In genomic region chr6:24439858-24440539, GRCh38 we compare ENCODE assay signal across 28 cellular contexts. TPM values are rescaled to one million over a fixed set of nuclear protein-coding genes. Genes with fewer than 3 reads are reported as not detected.
A peak's percentile ranks its signal among the peaks of the same experiment; 100 is the strongest.
DNase-seq lines count a peak whose midpoint lies in the region; ATAC-seq, FAIRE-seq and TF ChIP-seq lines count a peak whose summit lies in the region.
"Had no signal": no experiment of that assay in that cellular context is flagged by ENCODE, and none has a peak within 500 bp of the region (broad histone marks: within the 10 kb centered on the region; RNA-seq: fewer than 3 reads in every experiment).

No MANE protein-coding gene starts in this region.

- H3K4me3 ChIP-seq in HepG2 (replicated peaks in 1 of 3; ENCODE audit: insufficient read depth in 1 of 3, low read depth in 2 of 3, low read length in 3 of 3) (no peak overlapping the region), right lobe of liver (no peak overlapping the region), KMS-11 (IDR thresholded peaks at IDR 0.05; ENCODE audit: insufficient read depth, low read depth, low read length) (no peak overlapping the region), GM12878 (no peak overlapping the region)
- H3K4me3 ChIP-seq: BLaER1 had no signal

- CTCF ChIA-PET in HepG2 (lab: Yijun Ruan, JAX; ENCODE audit: low intra/inter-chr PET ratio, low total read pairs) = no interaction called here
- CTCF ChIA-PET in GM12878 (lab: Yijun Ruan, JAX) = interaction anchor here (1.2 to 3.2 kb wide), 2 partner anchors 8 to 10 kb away, joined by 3 to 13 read pairs; no protein-coding TSS in a partner anchor

- no peaks in the 10 kb centered on the region for H3K36me3 Mint-ChIP-seq in activated T-helper 1 cell treated with anti-CD3 and anti-CD28 coated beads, Interleukin-12 subunit alpha, Interleukin-12 subunit beta, Interleukin-2, Interleukin-4 antibody, amounts not matched to agents 30 ng/mL and 10 ng/mL and 1 ng/mL, durations not matched to agents 14 hours and 24 hours and 36 hours (ENCODE audit: low read depth)

- no peaks in the 10 kb centered on the region for H4K20me1 ChIP-seq in HepG2 (ENCODE audit: insufficient read depth, low read length)
- no peaks in the 10 kb centered on the region for H4K20me1 ChIP-seq in KMS-11 (ENCODE audit: insufficient read depth)
- no peaks in the 10 kb centered on the region for H4K20me1 ChIP-seq in GM12878 (ENCODE audit: control insufficient read depth, insufficient read depth)
- H4K20me1 ChIP-seq: BLaER1 had no signal

- no peak overlapping the region for H3K27ac Mint-ChIP-seq in activated T-helper 1 cell treated with anti-CD3 and anti-CD28 coated beads, Interleukin-12 subunit alpha, Interleukin-12 subunit beta, Interleukin-2, Interleukin-4 antibody, amounts not matched to agents 30 ng/mL and 10 ng/mL and 1 ng/mL, durations not matched to agents 14 hours and 24 hours and 36 hours
- H3K27ac Mint-ChIP-seq: T-helper 2 cell treated with Interferon-gamma antibody and Interleukin-4, amounts not matched to agents 5 μg/mL and 100 μg/mL, for 36 hours had no signal

- H3K9me3 ChIP-seq in HepG2 (ENCODE audit: low read length) (no peaks in the 10 kb centered on the region), right lobe of liver (no peaks in the 10 kb centered on the region), GM12878 (replicated peaks; ENCODE audit: control insufficient read depth, insufficient read depth, low read length) (no peaks in the 10 kb centered on the region)
- H3K9me3 ChIP-seq: BLaER1 had no signal

- 100% methylated on average over 3 of the region's 3 CpGs for WGBS in HepG2 (ENCODE audit: low lambda C conversion rate)
- 94% methylated on average over 3 of the region's 3 CpGs for WGBS in right lobe of liver (ENCODE audit: insufficient coverage, low coverage, low lambda C conversion rate, missing lambda C conversion rate)
- 72% methylated on average over 3 of the region's 3 CpGs for WGBS in GM12878 (ENCODE audit: insufficient coverage, insufficient replicate concordance, low lambda C conversion rate, missing lambda C conversion rate)

- peaks cover 5% of the 10 kb centered on the region for H3K4me1 Mint-ChIP-seq in activated T-helper 1 cell treated with anti-CD3 and anti-CD28 coated beads, Interleukin-12 subunit alpha, Interleukin-12 subunit beta, Interleukin-2, Interleukin-4 antibody, amounts not matched to agents 30 ng/mL and 10 ng/mL and 1 ng/mL, durations not matched to agents 14 hours and 24 hours and 36 hours (ENCODE audit: low read depth)

- H3K4me3 Mint-ChIP-seq in activated T-helper 1 cell treated with anti-CD3 and anti-CD28 coated beads, Interleukin-12 subunit alpha, Interleukin-12 subunit beta, Interleukin-2, Interleukin-4 antibody, amounts not matched to agents 30 ng/mL and 10 ng/mL and 1 ng/mL, durations not matched to agents 14 hours and 24 hours and 36 hours = no peak overlapping the region
- H3K4me3 Mint-ChIP-seq: CD4-positive, CD25-positive, alpha-beta regulatory T cell; T-helper 2 cell treated with Interferon-gamma antibody and Interleukin-4, amounts not matched to agents 5 μg/mL and 100 μg/mL, for 36 hours had no signal

- TF ChIP-seq RAD21 in HepG2 (CRISPR knock-in tag; IDR thresholded peaks at IDR 0.05) (no peak), GM12878 (IDR thresholded peaks at IDR 0.05; ENCODE audit: insufficient read depth, low read depth, low read length) (no peak)

- POLR2A ChIA-PET in HepG2 (lab: Yijun Ruan, JAX) (no interaction called here), GM12878 (lab: Charles Lee) (no interaction called here)

- TF ChIP-seq EP300 in HepG2 (IDR thresholded peaks at IDR 0.05; ENCODE audit: low read depth in 2 of 2, low read length in 2 of 2) = no peak
- TF ChIP-seq EP300 in HepG2 (CRISPR knock-in tag; IDR thresholded peaks at IDR 0.05; ENCODE audit: borderline replicate concordance) = no peak
- no peak for TF ChIP-seq EP300 in GM12878 (IDR thresholded peaks at IDR 0.05; ENCODE audit: borderline replicate concordance in 1 of 2, control insufficient read depth in 1 of 2, low read depth in 2 of 2, low read length in 2 of 2)

- RAD21 ChIA-PET in GM12878 (lab: Charles Lee; ENCODE audit: unreplicated experiment) = no interaction called here

- H3K4me2 ChIP-seq in HepG2 (ENCODE audit: low read depth, low read length) (no peak overlapping the region), KMS-11 (peak overlapping the region; percentile 27), GM12878 (ENCODE audit: control insufficient read depth, insufficient read depth) (no peak overlapping the region)
- H3K4me2 ChIP-seq: BLaER1 had no signal

- H3K27me3 Mint-ChIP-seq in activated T-helper 1 cell treated with anti-CD3 and anti-CD28 coated beads, Interleukin-12 subunit alpha, Interleukin-12 subunit beta, Interleukin-2, Interleukin-4 antibody, amounts not matched to agents 30 ng/mL and 10 ng/mL and 1 ng/mL, durations not matched to agents 14 hours and 24 hours and 36 hours (ENCODE audit: insufficient read depth) = no peaks in the 10 kb centered on the region
- H3K27me3 Mint-ChIP-seq: CD4-positive, CD25-positive, alpha-beta regulatory T cell had no signal

- FAIRE-seq in HepG2 (lab: Jason Lieb, UNC) (no peak), GM12878 (lab: Jason Lieb, UNC) (no peak), urothelium cell line (lab: Jason Lieb, UNC) (no peak)
- FAIRE-seq: A204.1 had no signal

- no peak for DNase-seq in HepG2 (ENCODE audit: low spot score)
- no peak for DNase-seq in right lobe of liver
- DNase-seq in GM12878 (ENCODE audit: low read depth, low spot score) = no peak
- DNase-seq in urothelium cell line (ENCODE audit: low spot score) = peak; percentile 23
- DNase-seq in GM03348 (ENCODE audit: low spot score) = no peak
- no peak for DNase-seq in activated T-helper 1 cell treated with anti-CD3 and anti-CD28 coated beads, Interleukin-12 subunit alpha, Interleukin-12 subunit beta, Interleukin-2, Interleukin-4 antibody, amounts not matched to agents 30 ng/mL and 10 ng/mL and 1 ng/mL, durations not matched to agents 14 hours and 24 hours and 36 hours (ENCODE audit: low spot score)
- DNase-seq: CD4-positive, CD25-positive, alpha-beta regulatory T cell; DMS153; KBM-7; NCI-H1048; NCI-H1417; NCI-H1694; NCI-H2029 treated with DMSO at 0.1 percent for 48 hours; NCI-H2171; NCI-H226; NCI-H510A; NCI-H774; NK-92 treated with Interleukin-12 subunit alpha and Interleukin-12 subunit beta, amount 100 ng/mL, for 24 hours; SHP77; T-helper 1 cell had no signal

- no peak for ATAC-seq in HepG2
- ATAC-seq in right lobe of liver = no peak
- ATAC-seq in GM12878 = no peak
- ATAC-seq in GM18498 (IDR thresholded peaks at IDR 0.05; ENCODE audit: unreplicated experiment) = no peak
- ATAC-seq: HCT116 had no signal

- H3K36me3 ChIP-seq in HepG2 (replicated peaks in 1 of 2; ENCODE audit: control insufficient read depth in 1 of 2, insufficient read depth in 2 of 2, low read length in 2 of 2) = peaks cover 0 to 3% of the 10 kb centered on the region in 2 experiments; a peak in 1 of 5 replicates
- H3K36me3 ChIP-seq in right lobe of liver = peaks cover 0 to 74% (median 4%) of the 10 kb centered on the region in 4 donors
- no peaks in the 10 kb centered on the region for H3K36me3 ChIP-seq in KMS-11 (ENCODE audit: insufficient read depth)
- no peaks in the 10 kb centered on the region for H3K36me3 ChIP-seq in GM12878 (ENCODE audit: control insufficient read depth in 2 of 2, insufficient read depth in 2 of 2, low read length in 1 of 2)
- H3K36me3 ChIP-seq: BLaER1 had no signal

- peaks cover 5% of the 10 kb centered on the region; the same call in 1 of the 2 replicates for H3K4me1 ChIP-seq in HepG2 (ENCODE audit: insufficient read depth, low read length)
- H3K4me1 ChIP-seq in right lobe of liver = no peaks in the 10 kb centered on the region
- peaks cover 28% of the 10 kb centered on the region for H3K4me1 ChIP-seq in KMS-11 (ENCODE audit: low read depth, poor library complexity, severe bottlenecking)
- no peaks in the 10 kb centered on the region for H3K4me1 ChIP-seq in GM12878 (ENCODE audit: control insufficient read depth, insufficient read depth, low read length)

- H3K79me2 ChIP-seq in HepG2 (ENCODE audit: insufficient read depth, low read length) (no peaks in the 10 kb centered on the region), KMS-11 (ENCODE audit: insufficient read depth, low read depth) (no peaks in the 10 kb centered on the region), GM12878 (ENCODE audit: control insufficient read depth, insufficient read depth, low read length) (no peaks in the 10 kb centered on the region)

- no peak overlapping the region for H3K9ac ChIP-seq in HepG2 (ENCODE audit: insufficient read depth, low read depth, low read length)
- no peak overlapping the region; the same call in 1 of the 2 replicates for H3K9ac ChIP-seq in KMS-11
- H3K9ac ChIP-seq in GM12878 (ENCODE audit: control insufficient read depth, insufficient read depth, low read length) = no peak overlapping the region
- H3K9ac ChIP-seq: BLaER1 had no signal

- H2AFZ ChIP-seq in HepG2 (ENCODE audit: low read length) (no peak overlapping the region), KMS-11 (ENCODE audit: low read depth) (no peak overlapping the region), GM12878 (ENCODE audit: control insufficient read depth, low read depth, low read length) (no peak overlapping the region)

- SMC1A ChIA-PET in GM12878 (lab: Charles Lee; ENCODE audit: uncharacterized antibody, unreplicated experiment) = interaction anchor here (1.1 kb wide), 1 partner anchor 28 kb away, joined by 3 read pairs; no protein-coding TSS in a partner anchor

- intact Hi-C loops in HepG2 (cut with micrococcal nuclease; ENCODE audit: unreplicated experiment) = no loop called here
- intact Hi-C loops in right lobe of liver (cut with DNase I) = no loop called here
- intact Hi-C loops in GM12878 (cut with micrococcal nuclease; ENCODE audit: unreplicated experiment) = no loop called here
- intact Hi-C loops in activated T-helper 1 cell treated with anti-CD3 and anti-CD28 coated beads, Interleukin-12 subunit alpha, Interleukin-12 subunit beta, Interleukin-2, Interleukin-4 antibody, amounts not matched to agents 30 ng/mL and 10 ng/mL and 1 ng/mL, durations not matched to agents 14 hours and 24 hours and 36 hours (cut with micrococcal nuclease) = no loop called here

- H3K27ac ChIP-seq in HepG2 (ENCODE audit: extremely low read length, insufficient read depth, low read length) = no peak overlapping the region
- H3K27ac ChIP-seq in right lobe of liver = no peak overlapping the region
- H3K27ac ChIP-seq in KMS-11 = peak overlapping the region; percentile 19; the same call in 1 of the 2 replicates
- no peak overlapping the region for H3K27ac ChIP-seq in GM12878 (ENCODE audit: control insufficient read depth, insufficient read depth)
- H3K27ac ChIP-seq: BLaER1, HL-60, RWPE1 had no signal

- TF ChIP-seq POLR2A in HepG2 (IDR thresholded peaks at IDR 0.05; ENCODE audit: insufficient read depth in 1 of 2, low read depth in 2 of 2, low read length in 2 of 2) = no peak
- TF ChIP-seq POLR2A in right lobe of liver (IDR thresholded peaks at IDR 0.05) = no peak
- no peak for TF ChIP-seq POLR2A in GM12878 (IDR thresholded peaks at IDR 0.05; ENCODE audit: low read depth, low read length)

- TF ChIP-seq CTCF in HepG2 (CRISPR knock-in tag; IDR thresholded peaks at IDR 0.05) (no peak), right lobe of liver (IDR thresholded peaks at IDR 0.05) (no peak), KMS-11 (conservative IDR thresholded peaks at IDR 0.05; ENCODE audit: low read depth, low read length) (no peak), GM12878 (IDR thresholded peaks at IDR 0.05 in 2 of 3, conservative IDR thresholded peaks at IDR 0.05 in 1 of 3; ENCODE audit: control insufficient read depth in 2 of 3, extremely low read depth in 1 of 3, insufficient read depth in 1 of 3, low read depth in 3 of 3, low read length in 3 of 3) (no peak)

- in situ Hi-C loops in HepG2 (cut with HindIII; ENCODE audit: extremely low pct_ligation_motif_present, low pct_unique_long_range_greater_than_20kb) = loop anchor here (10.0 kb wide), 1 partner anchor 255 kb away; no protein-coding TSS in a partner anchor
- in situ Hi-C loops in GM12878 (cut with MboI) = no loop called here

- BruUV-seq in HepG2 (replicated peaks; lab: Mats Ljungman, UMichigan) (no TSS peak), GM12878 (replicated peaks; lab: Mats Ljungman, UMichigan) (no TSS peak)

- H3K9me3 Mint-ChIP-seq in activated T-helper 1 cell treated with anti-CD3 and anti-CD28 coated beads, Interleukin-12 subunit alpha, Interleukin-12 subunit beta, Interleukin-2, Interleukin-4 antibody, amounts not matched to agents 30 ng/mL and 10 ng/mL and 1 ng/mL, durations not matched to agents 14 hours and 24 hours and 36 hours = no peaks in the 10 kb centered on the region
- H3K9me3 Mint-ChIP-seq: CD4-positive, CD25-positive, alpha-beta regulatory T cell; T-helper 2 cell treated with Interferon-gamma antibody and Interleukin-4, amounts not matched to agents 5 μg/mL and 100 μg/mL, for 36 hours had no signal

- H3K27me3 ChIP-seq in HepG2 (ENCODE audit: control insufficient read depth in 1 of 2, insufficient read depth in 2 of 2, low read length in 2 of 2) (no peaks in the 10 kb centered on the region), right lobe of liver (no peaks in the 10 kb centered on the region), KMS-11 (ENCODE audit: insufficient read depth, low read depth) (no peaks in the 10 kb centered on the region), GM12878 (replicated peaks in 1 of 2; ENCODE audit: control insufficient read depth in 2 of 2, insufficient read depth in 2 of 2, low read length in 1 of 2) (no peaks in the 10 kb centered on the region)
- H3K27me3 ChIP-seq: BLaER1 had no signal

RNA-seq across cellular contexts. Expression of gene MRS2, which starts 37.3 kb away (rescaled TPM):
- 83.8 and 90.2 TPM in 2 replicates for total RNA-seq in HepG2 (2016; rRNA removed; fragmentation: Illumina TruSeq; extraction: Trizol)
- total RNA-seq in HepG2 (2016; cell fraction: cytosol; rRNA removed; fragmentation: Illumina TruSeq; extraction: Trizol; ENCODE audit: low read depth) = 24.9 and 25.3 TPM in 2 replicates
- 83.6 and 84.1 TPM in 2 replicates for total RNA-seq in HepG2 (2016; cell fraction: insoluble cytoplasmic fraction; rRNA removed; fragmentation: Illumina TruSeq; extraction: Trizol)
- total RNA-seq in HepG2 (2016; cell fraction: membrane; rRNA removed; fragmentation: Illumina TruSeq; extraction: Trizol) = 55.9 and 57.0 TPM in 2 replicates
- 67.1 and 77.0 TPM in 2 replicates for total RNA-seq in HepG2 (2016; cell fraction: nucleus; rRNA removed; fragmentation: Illumina TruSeq; extraction: Trizol)
- polyA plus RNA-seq in HepG2 (2011; rRNA removed) = 22.0 and 31.1 TPM in 2 replicates
- 20.5 and 21.1 TPM in 2 replicates for polyA plus RNA-seq in HepG2 (2011; cell fraction: cytosol; rRNA removed)
- 31.6 and 35.0 TPM in 2 replicates for polyA plus RNA-seq in HepG2 (2011; cell fraction: nucleus; rRNA removed)
- 25.2 and 37.6 TPM in 2 replicates for polyA plus RNA-seq in HepG2 (2012)
- polyA plus RNA-seq in HepG2 (2016; cell fraction: cytosol; fragmentation: Illumina TruSeq; extraction: Trizol; ENCODE audit: low read depth) = 12.3 and 19.0 TPM in 2 replicates
- polyA plus RNA-seq in HepG2 (2016; cell fraction: insoluble cytoplasmic fraction; fragmentation: Illumina TruSeq; extraction: Trizol; ENCODE audit: low read depth) = 74.2 and 76.1 TPM in 2 replicates
- polyA plus RNA-seq in HepG2 (2016; cell fraction: membrane; fragmentation: Illumina TruSeq; extraction: Trizol; ENCODE audit: low read depth) = 32.7 and 42.2 TPM in 2 replicates
- 92.0 and 106 TPM in 2 replicates for polyA plus RNA-seq in HepG2 (2016; cell fraction: nucleus; fragmentation: Illumina TruSeq; extraction: Trizol; ENCODE audit: insufficient read depth, low read depth)
- 16.3 and 37.2 TPM in 2 replicates for polyA minus RNA-seq in HepG2 (2011; rRNA and poly(A)+ RNA removed; ENCODE audit: low replicate concordance)
- polyA minus RNA-seq in HepG2 (2011; cell fraction: cytosol; rRNA and poly(A)+ RNA removed) = 29.2 and 31.6 TPM in 2 replicates
- 41.7 and 50.5 TPM in 2 replicates for polyA minus RNA-seq in HepG2 (2011; cell fraction: nucleus; rRNA and poly(A)+ RNA removed)
- total RNA-seq in right lobe of liver = 10 to 100 TPM; 11.1 to 16.4 (median 13.1) TPM
- total RNA-seq in GM12878 (2013; cell fraction: nucleolus; rRNA removed) = 42.0 and 42.2 TPM in 2 replicates
- 18.0 and 20.7 TPM in 2 replicates for total RNA-seq in GM12878 (2014; rRNA removed)
- 20.9 and 22.0 TPM in 2 replicates for total RNA-seq in GM12878 (2014; rRNA removed; fragmentation: Illumina TruSeq; extraction: Trizol)
- 25.6 and 25.7 TPM in 2 replicates for total RNA-seq in GM12878 (2021)
- polyA plus RNA-seq in GM12878 (2011; ENCODE audit: low read depth) = 9.4 TPM
- 29.0 and 43.5 TPM in 2 replicates for polyA plus RNA-seq in GM12878 (2011; rRNA removed)
- 14.7 and 17.7 TPM in 2 replicates for polyA plus RNA-seq in GM12878 (2011; cell fraction: cytosol; rRNA removed)
- polyA plus RNA-seq in GM12878 (2011; cell fraction: nucleus; rRNA removed) = 20.2 and 21.8 TPM in 2 replicates
- 11.5 and 16.5 TPM in 2 replicates for polyA plus RNA-seq in GM12878 (2012)
- 23.7 and 26.2 TPM in 2 replicates for polyA plus RNA-seq in GM12878 (2014; fragmentation: Illumina TruSeq; extraction: Trizol)
- polyA plus RNA-seq in GM12878 (2014; fragmentation: Nextera tagmentation; extraction: Ambion mirVana) = 10 to 100 TPM in 1 of 2 experiments, 1 to 10 TPM in 1; 7.5 to 12.6 TPM
- 19.0 and 24.8 TPM in 2 replicates for polyA plus RNA-seq in GM12878 (2014; rRNA removed)
- polyA plus RNA-seq in GM12878 (2016; fragmentation: Nextera tagmentation; extraction: Ambion mirVana) = 10 to 100 TPM; 26.7 to 29.9 TPM
- 16.8 and 23.3 TPM in 2 replicates for polyA minus RNA-seq in GM12878 (2011; rRNA and poly(A)+ RNA removed)
- polyA minus RNA-seq in GM12878 (2011; cell fraction: cytosol; rRNA and poly(A)+ RNA removed) = 13.7 and 16.4 TPM in 2 replicates
- 15.2 and 18.7 TPM in 2 replicates for polyA minus RNA-seq in GM12878 (2011; cell fraction: nucleus; rRNA and poly(A)+ RNA removed)
- total RNA-seq in activated T-helper 1 cell treated with anti-CD3 and anti-CD28 coated beads, Interleukin-12 subunit alpha, Interleukin-12 subunit beta, Interleukin-2, Interleukin-4 antibody, amounts not matched to agents 30 ng/mL and 10 ng/mL and 1 ng/mL, durations not matched to agents 14 hours and 24 hours and 36 hours = 30.3 and 30.7 TPM in 2 replicates

RNA-seq across cellular contexts. Expression of gene GPLD1, which starts 49.4 kb away (rescaled TPM):
- total RNA-seq in HepG2 (2016; rRNA removed; fragmentation: Illumina TruSeq; extraction: Trizol) = 6.4 and 7.6 TPM in 2 replicates
- total RNA-seq in HepG2 (2016; cell fraction: cytosol; rRNA removed; fragmentation: Illumina TruSeq; extraction: Trizol; ENCODE audit: low read depth) = 3.5 and 3.6 TPM in 2 replicates
- total RNA-seq in HepG2 (2016; cell fraction: insoluble cytoplasmic fraction; rRNA removed; fragmentation: Illumina TruSeq; extraction: Trizol) = 5.4 and 8.3 TPM in 2 replicates
- 4.6 and 4.9 TPM in 2 replicates for total RNA-seq in HepG2 (2016; cell fraction: membrane; rRNA removed; fragmentation: Illumina TruSeq; extraction: Trizol)
- 9.4 and 10.7 TPM in 2 replicates for total RNA-seq in HepG2 (2016; cell fraction: nucleus; rRNA removed; fragmentation: Illumina TruSeq; extraction: Trizol)
- polyA plus RNA-seq in HepG2 (2011; rRNA removed) = 6.0 and 6.2 TPM in 2 replicates
- 3.5 and 3.6 TPM in 2 replicates for polyA plus RNA-seq in HepG2 (2011; cell fraction: cytosol; rRNA removed)
- polyA plus RNA-seq in HepG2 (2011; cell fraction: nucleus; rRNA removed) = 7.3 and 8.6 TPM in 2 replicates
- polyA plus RNA-seq in HepG2 (2012) = 3.0 and 3.6 TPM in 2 replicates
- polyA plus RNA-seq in HepG2 (2016; cell fraction: cytosol; fragmentation: Illumina TruSeq; extraction: Trizol; ENCODE audit: low read depth) = 0.34 and 0.76 TPM in 2 replicates
- 3.1 TPM in 2 replicates for polyA plus RNA-seq in HepG2 (2016; cell fraction: insoluble cytoplasmic fraction; fragmentation: Illumina TruSeq; extraction: Trizol; ENCODE audit: low read depth)
- 1.2 and 1.5 TPM in 2 replicates for polyA plus RNA-seq in HepG2 (2016; cell fraction: membrane; fragmentation: Illumina TruSeq; extraction: Trizol; ENCODE audit: low read depth)
- polyA plus RNA-seq in HepG2 (2016; cell fraction: nucleus; fragmentation: Illumina TruSeq; extraction: Trizol; ENCODE audit: insufficient read depth, low read depth) = 9.6 and 10.3 TPM in 2 replicates
- polyA minus RNA-seq in HepG2 (2011; rRNA and poly(A)+ RNA removed; ENCODE audit: low replicate concordance) = 3.0 and 11.6 TPM in 2 replicates
- polyA minus RNA-seq in HepG2 (2011; cell fraction: cytosol; rRNA and poly(A)+ RNA removed) = 3.7 and 5.0 TPM in 2 replicates
- polyA minus RNA-seq in HepG2 (2011; cell fraction: nucleus; rRNA and poly(A)+ RNA removed) = 11.5 and 11.8 TPM in 2 replicates
- 10 to 100 TPM; 19.9 to 53.0 (median 38.9) TPM for total RNA-seq in right lobe of liver
- total RNA-seq in GM12878 (2013; cell fraction: nucleolus; rRNA removed) = 9.6 and 11.9 TPM in 2 replicates
- 1.0 TPM in 2 replicates for total RNA-seq in GM12878 (2014; rRNA removed)
- total RNA-seq in GM12878 (2014; rRNA removed; fragmentation: Illumina TruSeq; extraction: Trizol) = 0.60 and 1.0 TPM in 2 replicates
- total RNA-seq in GM12878 (2021) = 1.0 and 1.2 TPM in 2 replicates
- 0.28 TPM for polyA plus RNA-seq in GM12878 (2011; ENCODE audit: low read depth)
- polyA plus RNA-seq in GM12878 (2011; rRNA removed) = 0.73 and 0.75 TPM in 2 replicates
- 0.36 and 0.48 TPM in 2 replicates for polyA plus RNA-seq in GM12878 (2011; cell fraction: cytosol; rRNA removed)
- polyA plus RNA-seq in GM12878 (2011; cell fraction: nucleus; rRNA removed) = 1.3 and 1.4 TPM in 2 replicates
- 0.57 and 0.58 TPM in 2 replicates for polyA plus RNA-seq in GM12878 (2012)
- 0.51 and 0.60 TPM in 2 replicates for polyA plus RNA-seq in GM12878 (2014; fragmentation: Illumina TruSeq; extraction: Trizol)
- polyA plus RNA-seq in GM12878 (2014; fragmentation: Nextera tagmentation; extraction: Ambion mirVana) = under 1 TPM; 0.13 to 0.16 TPM
- polyA plus RNA-seq in GM12878 (2014; rRNA removed) = 0.46 and 0.99 TPM in 2 replicates
- under 1 TPM; 0.04 to 0.66 TPM for polyA plus RNA-seq in GM12878 (2016; fragmentation: Nextera tagmentation; extraction: Ambion mirVana)
- 0.77 and 1.1 TPM in 2 replicates for polyA minus RNA-seq in GM12878 (2011; rRNA and poly(A)+ RNA removed)
- not detected in 2 replicates for polyA minus RNA-seq in GM12878 (2011; cell fraction: cytosol; rRNA and poly(A)+ RNA removed)
- polyA minus RNA-seq in GM12878 (2011; cell fraction: nucleus; rRNA and poly(A)+ RNA removed) = 0.85 and 1.1 TPM in 2 replicates
- total RNA-seq in activated T-helper 1 cell treated with anti-CD3 and anti-CD28 coated beads, Interleukin-12 subunit alpha, Interleukin-12 subunit beta, Interleukin-2, Interleukin-4 antibody, amounts not matched to agents 30 ng/mL and 10 ng/mL and 1 ng/mL, durations not matched to agents 14 hours and 24 hours and 36 hours = 0.22 and 0.39 TPM in 2 replicates

RNA-seq across cellular contexts. Expression of gene ALDH5A1, which starts 54.8 kb away (rescaled TPM):
- total RNA-seq in HepG2 (2016; rRNA removed; fragmentation: Illumina TruSeq; extraction: Trizol) = 27.6 and 32.5 TPM in 2 replicates
- 12.0 and 12.4 TPM in 2 replicates for total RNA-seq in HepG2 (2016; cell fraction: cytosol; rRNA removed; fragmentation: Illumina TruSeq; extraction: Trizol; ENCODE audit: low read depth)
- total RNA-seq in HepG2 (2016; cell fraction: insoluble cytoplasmic fraction; rRNA removed; fragmentation: Illumina TruSeq; extraction: Trizol) = 26.7 and 32.6 TPM in 2 replicates
- total RNA-seq in HepG2 (2016; cell fraction: membrane; rRNA removed; fragmentation: Illumina TruSeq; extraction: Trizol) = 12.3 and 14.1 TPM in 2 replicates
- total RNA-seq in HepG2 (2016; cell fraction: nucleus; rRNA removed; fragmentation: Illumina TruSeq; extraction: Trizol) = 25.2 and 33.4 TPM in 2 replicates
- polyA plus RNA-seq in HepG2 (2011; rRNA removed) = 12.7 and 12.8 TPM in 2 replicates
- polyA plus RNA-seq in HepG2 (2011; cell fraction: cytosol; rRNA removed) = 7.6 and 9.9 TPM in 2 replicates
- polyA plus RNA-seq in HepG2 (2011; cell fraction: nucleus; rRNA removed) = 8.3 and 9.4 TPM in 2 replicates
- 13.6 and 17.2 TPM in 2 replicates for polyA plus RNA-seq in HepG2 (2012)
- polyA plus RNA-seq in HepG2 (2016; cell fraction: cytosol; fragmentation: Illumina TruSeq; extraction: Trizol; ENCODE audit: low read depth) = 1.6 and 1.9 TPM in 2 replicates
- polyA plus RNA-seq in HepG2 (2016; cell fraction: insoluble cytoplasmic fraction; fragmentation: Illumina TruSeq; extraction: Trizol; ENCODE audit: low read depth) = 32.3 and 36.6 TPM in 2 replicates
- polyA plus RNA-seq in HepG2 (2016; cell fraction: membrane; fragmentation: Illumina TruSeq; extraction: Trizol; ENCODE audit: low read depth) = 5.4 and 6.1 TPM in 2 replicates
- polyA plus RNA-seq in HepG2 (2016; cell fraction: nucleus; fragmentation: Illumina TruSeq; extraction: Trizol; ENCODE audit: insufficient read depth, low read depth) = 41.8 and 43.5 TPM in 2 replicates
- polyA minus RNA-seq in HepG2 (2011; rRNA and poly(A)+ RNA removed; ENCODE audit: low replicate concordance) = 12.3 and 17.3 TPM in 2 replicates
- 18.7 and 20.1 TPM in 2 replicates for polyA minus RNA-seq in HepG2 (2011; cell fraction: cytosol; rRNA and poly(A)+ RNA removed)
- polyA minus RNA-seq in HepG2 (2011; cell fraction: nucleus; rRNA and poly(A)+ RNA removed) = 11.3 and 17.3 TPM in 2 replicates
- 10 to 100 TPM; 24.2 to 71.0 (median 47.2) TPM for total RNA-seq in right lobe of liver
- total RNA-seq in GM12878 (2013; cell fraction: nucleolus; rRNA removed) = 5.9 and 6.6 TPM in 2 replicates
- total RNA-seq in GM12878 (2014; rRNA removed) = 10.2 and 10.6 TPM in 2 replicates
- total RNA-seq in GM12878 (2014; rRNA removed; fragmentation: Illumina TruSeq; extraction: Trizol) = 6.5 and 8.5 TPM in 2 replicates
- 13.8 and 15.3 TPM in 2 replicates for total RNA-seq in GM12878 (2021)
- polyA plus RNA-seq in GM12878 (2011; ENCODE audit: low read depth) = 7.6 TPM
- 6.2 and 7.7 TPM in 2 replicates for polyA plus RNA-seq in GM12878 (2011; rRNA removed)
- polyA plus RNA-seq in GM12878 (2011; cell fraction: cytosol; rRNA removed) = 4.0 and 4.4 TPM in 2 replicates
- polyA plus RNA-seq in GM12878 (2011; cell fraction: nucleus; rRNA removed) = 4.2 and 6.2 TPM in 2 replicates
- 9.9 and 10.9 TPM in 2 replicates for polyA plus RNA-seq in GM12878 (2012)
- polyA plus RNA-seq in GM12878 (2014; fragmentation: Illumina TruSeq; extraction: Trizol) = 12.5 and 13.5 TPM in 2 replicates
- polyA plus RNA-seq in GM12878 (2014; fragmentation: Nextera tagmentation; extraction: Ambion mirVana) = 1 to 10 TPM; 2.6 to 6.9 TPM
- polyA plus RNA-seq in GM12878 (2014; rRNA removed) = 10.6 and 11.0 TPM in 2 replicates
- polyA plus RNA-seq in GM12878 (2016; fragmentation: Nextera tagmentation; extraction: Ambion mirVana) = 10 to 100 TPM in 1 of 2 experiments, 1 to 10 TPM in 1; 8.2 to 11.9 TPM
- 5.2 TPM in 2 replicates for polyA minus RNA-seq in GM12878 (2011; rRNA and poly(A)+ RNA removed)
- 2.3 and 3.3 TPM in 2 replicates for polyA minus RNA-seq in GM12878 (2011; cell fraction: cytosol; rRNA and poly(A)+ RNA removed)
- polyA minus RNA-seq in GM12878 (2011; cell fraction: nucleus; rRNA and poly(A)+ RNA removed) = 2.1 TPM in 2 replicates
- total RNA-seq in activated T-helper 1 cell treated with anti-CD3 and anti-CD28 coated beads, Interleukin-12 subunit alpha, Interleukin-12 subunit beta, Interleukin-2, Interleukin-4 antibody, amounts not matched to agents 30 ng/mL and 10 ng/mL and 1 ng/mL, durations not matched to agents 14 hours and 24 hours and 36 hours = 11.3 and 11.9 TPM in 2 replicates
